19 cellular contexts compared by ENCODE assay signal in genomic region chr3:54733615-54734014, GRCh38.
"Had no signal": no experiment of that assay in that cellular context is flagged by ENCODE, and none has a peak within 500 bp of the region (broad histone marks: within the 10 kb centered on the region; RNA-seq: fewer than 3 reads in every experiment).

No MANE protein-coding gene starts in this region.

- H3K9me3 ChIP-seq: prostate gland, sigmoid colon, tibial artery had no signal

- H2AFZ ChIP-seq: neural progenitor cell had no signal

- H3K36me3 ChIP-seq: gastrocnemius medialis, neural progenitor cell, prostate gland, sigmoid colon, stomach, tibial artery had no signal

- H3K4me1 ChIP-seq: gastrocnemius medialis, prostate gland, sigmoid colon, stomach, tibial artery had no signal

- ATAC-seq: gastrocnemius medialis; left lobe of liver; natural killer cell; right cardiac atrium; stimulated activated effector memory CD8-positive, alpha-beta T cell treated with anti-CD3 and anti-CD28 coated beads, Interleukin-12 subunit alpha, Interleukin-12 subunit beta, amount 100 ng/mL, for 72 hours had no signal

- DNase-seq: dorsolateral prefrontal cortex; effector CD4-positive, alpha-beta T cell; foreskin fibroblast; gastrocnemius medialis; head of caudate nucleus; natural killer cell; nucleus accumbens; right cardiac atrium; sigmoid colon; stimulated activated CD4-positive, alpha-beta T cell treated with anti-CD3 and anti-CD28 coated beads, Interleukin-2, amount 100 ng/mL, for 24 hours; stimulated activated CD4-positive, alpha-beta T cell treated with anti-CD3 and anti-CD28 coated beads, Interleukin-4, amount 100 ng/mL, for 24 hours; stimulated activated naive CD4-positive, alpha-beta T cell treated with Interleukin-2 at 50 U/mL for 16 hours; stomach; tibial artery had no signal

- H3K9ac ChIP-seq: neural progenitor cell had no signal

- H3K27me3 ChIP-seq: dorsolateral prefrontal cortex, gastrocnemius medialis, neural progenitor cell, sigmoid colon, stomach, tibial artery had no signal

- H3K4me3 ChIP-seq: dorsolateral prefrontal cortex, gastrocnemius medialis, lung, neural progenitor cell, prostate gland, sigmoid colon, stomach, tibial artery had no signal

- H3K4me2 ChIP-seq: neural progenitor cell had no signal

- H3K27ac ChIP-seq: dorsolateral prefrontal cortex, gastrocnemius medialis, neural progenitor cell, prostate gland, sigmoid colon, stomach, tibial artery had no signal
